Comparison of ENCODE assay signal across 1 cellular context in the genomic region with DNA sequence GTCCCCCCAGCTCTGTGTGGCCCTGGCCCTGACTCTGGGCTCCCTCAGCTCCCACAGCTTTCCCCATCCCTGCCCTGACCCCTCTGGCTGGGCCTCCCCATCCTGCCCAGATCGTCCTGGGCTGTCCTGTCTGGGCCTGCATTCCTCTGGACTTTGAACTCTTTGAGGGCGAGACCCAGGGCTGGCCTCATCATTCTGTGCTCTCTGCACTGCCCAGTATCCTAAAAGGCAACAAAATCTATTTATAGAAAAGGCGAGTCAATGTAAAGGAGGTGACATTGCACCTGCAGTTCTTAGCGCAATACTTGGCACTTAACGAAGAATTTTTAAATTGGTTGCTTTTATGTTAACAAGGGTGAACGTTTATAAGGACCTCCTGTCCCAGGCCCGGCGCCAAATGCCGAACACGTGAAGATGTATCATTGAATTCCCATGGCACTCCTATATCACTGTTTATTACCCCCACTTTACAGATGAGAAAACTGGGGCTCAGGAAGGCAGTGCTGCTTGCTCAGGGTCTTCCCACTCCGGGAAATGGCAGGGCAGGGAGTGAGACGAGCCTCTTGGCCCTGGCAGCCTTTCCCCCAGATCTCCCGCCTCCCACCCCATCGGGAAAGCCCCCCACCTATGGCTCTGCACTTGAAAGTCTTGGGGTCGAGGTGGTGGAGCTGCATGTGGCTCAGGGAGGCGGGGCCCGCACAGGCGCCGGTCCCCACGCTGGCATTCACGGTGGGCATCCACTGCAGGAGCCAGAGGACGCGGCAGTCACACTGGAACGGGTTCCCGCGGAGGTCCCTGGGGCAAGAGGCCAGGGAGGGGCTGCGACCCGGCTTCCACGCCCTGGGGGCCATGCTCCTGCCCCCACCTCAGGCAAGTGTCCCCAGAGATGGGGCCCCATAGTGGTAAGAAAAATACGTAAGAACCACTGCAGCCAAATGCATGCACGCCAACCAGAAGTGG.
TF ChIP-seq lines count a peak whose summit lies in the region.

No MANE protein-coding gene starts in this region.

TF ChIP-seq in HepG2, 621 proteins besides CTCF, POLR2A, EP300 and RAD21 (continues in another document):
- TF ChIP-seq, protein P1, sequence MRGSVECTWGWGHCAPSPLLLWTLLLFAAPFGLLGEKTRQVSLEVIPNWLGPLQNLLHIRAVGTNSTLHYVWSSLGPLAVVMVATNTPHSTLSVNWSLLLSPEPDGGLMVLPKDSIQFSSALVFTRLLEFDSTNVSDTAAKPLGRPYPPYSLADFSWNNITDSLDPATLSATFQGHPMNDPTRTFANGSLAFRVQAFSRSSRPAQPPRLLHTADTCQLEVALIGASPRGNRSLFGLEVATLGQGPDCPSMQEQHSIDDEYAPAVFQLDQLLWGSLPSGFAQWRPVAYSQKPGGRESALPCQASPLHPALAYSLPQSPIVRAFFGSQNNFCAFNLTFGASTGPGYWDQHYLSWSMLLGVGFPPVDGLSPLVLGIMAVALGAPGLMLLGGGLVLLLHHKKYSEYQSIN (CRISPR knock-in tag; IDR thresholded peaks at IDR 0.05; ENCODE audit: borderline replicate concordance) = no peak
- no peak for TF ChIP-seq FOXJ3 (CRISPR knock-in tag; IDR thresholded peaks at IDR 0.05; ENCODE audit: borderline replicate concordance)
- no peak for TF ChIP-seq XBP1 (CRISPR knock-in tag; IDR thresholded peaks at IDR 0.05)
- TF ChIP-seq ZNF773 (CRISPR knock-in tag; IDR thresholded peaks at IDR 0.05; ENCODE audit: borderline replicate concordance) = no peak
- TF ChIP-seq ERF (CRISPR knock-in tag; IDR thresholded peaks at IDR 0.05) = peak; percentile 57; the same call in 1 of the 2 replicates
- peak; percentile 25; the same call in 1 of the 2 replicates for TF ChIP-seq ZNF788 (CRISPR knock-in tag; IDR thresholded peaks at IDR 0.05; ENCODE audit: borderline replicate concordance)
- peak; percentile 91 for TF ChIP-seq ZKSCAN5 (CRISPR knock-in tag; IDR thresholded peaks at IDR 0.05)
- TF ChIP-seq TCF12 (IDR thresholded peaks at IDR 0.05) = no peak
- peak; percentile 87; the same call in 1 of the 2 replicates for TF ChIP-seq TCF12 (CRISPR knock-in tag; IDR thresholded peaks at IDR 0.05)
- no peak for TF ChIP-seq ZFP41 (CRISPR knock-in tag; IDR thresholded peaks at IDR 0.05; ENCODE audit: borderline replicate concordance)
- no peak for TF ChIP-seq BORCS8-MEF2B (CRISPR knock-in tag; IDR thresholded peaks at IDR 0.05)
- TF ChIP-seq MEF2D (CRISPR knock-in tag; IDR thresholded peaks at IDR 0.05) = peak; percentile 100
- no peak for TF ChIP-seq CBFB (CRISPR knock-in tag; IDR thresholded peaks at IDR 0.05)
- no peak for TF ChIP-seq ZMYM2 (CRISPR knock-in tag; IDR thresholded peaks at IDR 0.05)
- TF ChIP-seq, protein P2, sequence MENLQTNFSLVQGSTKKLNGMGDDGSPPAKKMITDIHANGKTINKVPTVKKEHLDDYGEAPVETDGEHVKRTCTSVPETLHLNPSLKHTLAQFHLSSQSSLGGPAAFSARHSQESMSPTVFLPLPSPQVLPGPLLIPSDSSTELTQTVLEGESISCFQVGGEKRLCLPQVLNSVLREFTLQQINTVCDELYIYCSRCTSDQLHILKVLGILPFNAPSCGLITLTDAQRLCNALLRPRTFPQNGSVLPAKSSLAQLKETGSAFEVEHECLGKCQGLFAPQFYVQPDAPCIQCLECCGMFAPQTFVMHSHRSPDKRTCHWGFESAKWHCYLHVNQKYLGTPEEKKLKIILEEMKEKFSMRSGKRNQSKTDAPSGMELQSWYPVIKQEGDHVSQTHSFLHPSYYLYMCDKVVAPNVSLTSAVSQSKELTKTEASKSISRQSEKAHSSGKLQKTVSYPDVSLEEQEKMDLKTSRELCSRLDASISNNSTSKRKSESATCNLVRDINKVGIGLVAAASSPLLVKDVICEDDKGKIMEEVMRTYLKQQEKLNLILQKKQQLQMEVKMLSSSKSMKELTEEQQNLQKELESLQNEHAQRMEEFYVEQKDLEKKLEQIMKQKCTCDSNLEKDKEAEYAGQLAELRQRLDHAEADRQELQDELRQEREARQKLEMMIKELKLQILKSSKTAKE (CRISPR knock-in tag; IDR thresholded peaks at IDR 0.05; ENCODE audit: borderline replicate concordance) = peak; percentile 89
- peak; percentile 91 for TF ChIP-seq ZFX (CRISPR knock-in tag; IDR thresholded peaks at IDR 0.05; ENCODE audit: low read depth)
- TF ChIP-seq, protein P3, sequence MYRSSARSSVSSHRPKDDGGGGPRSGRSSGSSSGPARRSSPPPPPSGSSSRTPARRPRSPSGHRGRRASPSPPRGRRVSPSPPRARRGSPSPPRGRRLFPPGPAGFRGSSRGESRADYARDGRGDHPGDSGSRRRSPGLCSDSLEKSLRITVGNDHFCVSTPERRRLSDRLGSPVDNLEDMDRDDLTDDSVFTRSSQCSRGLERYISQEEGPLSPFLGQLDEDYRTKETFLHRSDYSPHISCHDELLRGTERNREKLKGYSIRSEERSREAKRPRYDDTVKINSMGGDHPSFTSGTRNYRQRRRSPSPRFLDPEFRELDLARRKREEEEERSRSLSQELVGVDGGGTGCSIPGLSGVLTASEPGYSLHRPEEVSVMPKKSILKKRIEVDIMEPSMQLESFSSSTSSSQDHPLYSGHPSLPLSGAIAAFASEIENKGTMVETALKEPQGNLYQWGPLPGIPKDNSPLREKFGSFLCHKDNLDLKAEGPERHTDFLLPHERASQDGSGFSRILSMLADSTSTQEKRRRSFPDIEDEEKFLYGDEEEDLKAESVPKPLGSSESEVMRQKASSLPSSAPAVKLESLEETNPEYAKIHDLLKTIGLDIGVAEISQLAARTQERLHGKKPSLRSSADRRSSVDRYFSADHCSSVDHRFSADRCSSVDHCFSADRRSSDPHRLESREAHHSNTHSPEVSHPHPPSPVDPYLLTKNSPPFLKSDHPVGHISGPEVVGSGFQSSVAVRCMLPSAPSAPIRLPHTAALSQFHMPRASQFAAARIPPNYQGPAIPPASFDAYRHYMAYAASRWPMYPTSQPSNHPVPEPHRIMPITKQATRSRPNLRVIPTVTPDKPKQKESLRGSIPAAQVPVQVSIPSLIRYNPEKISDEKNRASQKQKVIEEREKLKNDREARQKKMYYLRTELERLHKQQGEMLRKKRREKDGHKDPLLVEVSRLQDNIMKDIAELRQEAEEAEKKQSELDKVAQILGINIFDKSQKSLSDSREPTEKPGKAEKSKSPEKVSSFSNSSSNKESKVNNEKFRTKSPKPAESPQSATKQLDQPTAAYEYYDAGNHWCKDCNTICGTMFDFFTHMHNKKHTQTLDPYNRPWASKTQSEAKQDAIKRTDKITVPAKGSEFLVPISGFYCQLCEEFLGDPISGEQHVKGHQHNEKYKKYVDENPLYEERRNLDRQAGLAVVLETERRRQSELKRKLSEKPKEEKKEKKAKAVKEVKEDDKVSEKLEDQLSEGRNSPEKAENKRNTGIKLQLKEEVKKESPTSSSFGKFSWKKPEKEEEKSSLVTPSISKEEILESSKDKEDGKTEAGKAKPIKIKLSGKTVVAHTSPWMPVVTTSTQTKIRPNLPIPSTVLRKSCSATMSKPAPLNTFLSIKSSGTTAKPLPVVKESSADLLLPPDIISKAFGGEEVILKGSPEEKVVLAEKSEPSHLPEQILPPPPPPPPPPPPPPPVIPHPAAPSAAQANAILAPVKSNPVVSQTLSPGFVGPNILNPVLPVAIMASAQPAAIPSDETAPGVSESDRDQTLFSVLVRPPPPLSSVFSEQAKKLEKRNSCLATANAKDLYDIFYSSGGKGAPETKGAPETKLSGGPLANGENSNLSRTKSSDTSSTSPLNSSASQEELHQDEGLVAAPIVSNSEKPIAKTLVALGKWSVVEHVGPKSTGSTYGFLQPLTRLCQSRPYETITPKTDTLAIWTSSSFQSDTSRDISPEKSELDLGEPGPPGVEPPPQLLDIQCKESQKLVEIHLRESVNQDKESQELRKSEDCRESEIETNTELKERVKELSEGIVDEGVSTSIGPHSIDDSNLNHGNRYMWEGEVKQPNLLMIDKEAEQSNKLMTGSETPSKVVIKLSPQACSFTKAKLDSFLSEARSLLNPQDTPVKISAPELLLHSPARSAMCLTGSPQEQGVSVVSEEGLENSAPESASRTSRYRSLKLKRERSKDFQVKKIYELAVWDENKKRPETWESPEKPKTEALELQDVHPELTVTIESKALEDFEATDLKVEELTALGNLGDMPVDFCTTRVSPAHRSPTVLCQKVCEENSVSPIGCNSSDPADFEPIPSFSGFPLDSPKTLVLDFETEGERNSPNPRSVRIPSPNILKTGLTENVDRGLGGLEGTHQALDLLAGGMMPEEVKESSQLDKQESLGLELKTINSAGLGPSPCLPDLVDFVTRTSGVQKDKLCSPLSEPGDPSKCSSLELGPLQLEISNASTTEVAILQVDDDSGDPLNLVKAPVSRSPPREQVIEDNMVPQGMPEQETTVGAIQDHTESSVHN (CRISPR knock-in tag; IDR thresholded peaks at IDR 0.05) = no peak
- TF ChIP-seq NFE2L1 (CRISPR knock-in tag; IDR thresholded peaks at IDR 0.05; ENCODE audit: borderline replicate concordance) = no peak
- TF ChIP-seq SP4 (CRISPR knock-in tag; IDR thresholded peaks at IDR 0.05) = no peak
- no peak for TF ChIP-seq GTF3A (CRISPR knock-in tag; conservative IDR thresholded peaks at IDR 0.05)
- no peak for TF ChIP-seq HNRNPK (IDR thresholded peaks at IDR 0.05; ENCODE audit: low read depth, low read length, poor library complexity, severe bottlenecking)
- peak; percentile 55; the same call in 1 of the 2 replicates for TF ChIP-seq FOXA3 (CRISPR knock-in tag; IDR thresholded peaks at IDR 0.05)
- peak; percentile 78 for TF ChIP-seq TBX2 (CRISPR knock-in tag; IDR thresholded peaks at IDR 0.05; ENCODE audit: borderline replicate concordance)
- TF ChIP-seq ZNF569 (CRISPR knock-in tag; IDR thresholded peaks at IDR 0.05; ENCODE audit: borderline replicate concordance) = no peak
- TF ChIP-seq, protein P4, sequence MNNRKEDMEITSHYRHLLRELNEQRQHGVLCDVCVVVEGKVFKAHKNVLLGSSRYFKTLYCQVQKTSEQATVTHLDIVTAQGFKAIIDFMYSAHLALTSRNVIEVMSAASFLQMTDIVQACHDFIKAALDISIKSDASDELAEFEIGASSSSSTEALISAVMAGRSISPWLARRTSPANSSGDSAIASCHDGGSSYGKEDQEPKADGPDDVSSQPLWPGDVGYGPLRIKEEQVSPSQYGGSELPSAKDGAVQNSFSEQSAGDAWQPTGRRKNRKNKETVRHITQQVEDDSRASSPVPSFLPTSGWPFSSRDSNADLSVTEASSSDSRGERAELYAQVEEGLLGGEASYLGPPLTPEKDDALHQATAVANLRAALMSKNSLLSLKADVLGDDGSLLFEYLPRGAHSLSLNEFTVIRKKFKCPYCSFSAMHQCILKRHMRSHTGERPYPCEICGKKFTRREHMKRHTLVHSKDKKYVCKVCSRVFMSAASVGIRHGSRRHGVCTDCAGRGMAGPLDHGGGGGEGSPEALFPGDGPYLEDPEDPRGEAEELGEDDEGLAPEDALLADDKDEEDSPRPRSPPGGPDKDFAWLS (CRISPR knock-in tag; IDR thresholded peaks at IDR 0.05; ENCODE audit: borderline replicate concordance) = no peak
- TF ChIP-seq, protein P5, sequence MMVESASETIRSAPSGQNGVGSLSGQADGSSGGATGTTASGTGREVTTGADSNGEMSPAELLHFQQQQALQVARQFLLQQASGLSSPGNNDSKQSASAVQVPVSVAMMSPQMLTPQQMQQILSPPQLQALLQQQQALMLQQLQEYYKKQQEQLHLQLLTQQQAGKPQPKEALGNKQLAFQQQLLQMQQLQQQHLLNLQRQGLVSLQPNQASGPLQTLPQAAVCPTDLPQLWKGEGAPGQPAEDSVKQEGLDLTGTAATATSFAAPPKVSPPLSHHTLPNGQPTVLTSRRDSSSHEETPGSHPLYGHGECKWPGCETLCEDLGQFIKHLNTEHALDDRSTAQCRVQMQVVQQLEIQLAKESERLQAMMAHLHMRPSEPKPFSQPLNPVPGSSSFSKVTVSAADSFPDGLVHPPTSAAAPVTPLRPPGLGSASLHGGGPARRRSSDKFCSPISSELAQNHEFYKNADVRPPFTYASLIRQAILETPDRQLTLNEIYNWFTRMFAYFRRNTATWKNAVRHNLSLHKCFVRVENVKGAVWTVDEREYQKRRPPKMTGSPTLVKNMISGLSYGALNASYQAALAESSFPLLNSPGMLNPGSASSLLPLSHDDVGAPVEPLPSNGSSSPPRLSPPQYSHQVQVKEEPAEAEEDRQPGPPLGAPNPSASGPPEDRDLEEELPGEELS (CRISPR knock-in tag; IDR thresholded peaks at IDR 0.05) = peak; percentile 87
- TF ChIP-seq, protein P6, sequence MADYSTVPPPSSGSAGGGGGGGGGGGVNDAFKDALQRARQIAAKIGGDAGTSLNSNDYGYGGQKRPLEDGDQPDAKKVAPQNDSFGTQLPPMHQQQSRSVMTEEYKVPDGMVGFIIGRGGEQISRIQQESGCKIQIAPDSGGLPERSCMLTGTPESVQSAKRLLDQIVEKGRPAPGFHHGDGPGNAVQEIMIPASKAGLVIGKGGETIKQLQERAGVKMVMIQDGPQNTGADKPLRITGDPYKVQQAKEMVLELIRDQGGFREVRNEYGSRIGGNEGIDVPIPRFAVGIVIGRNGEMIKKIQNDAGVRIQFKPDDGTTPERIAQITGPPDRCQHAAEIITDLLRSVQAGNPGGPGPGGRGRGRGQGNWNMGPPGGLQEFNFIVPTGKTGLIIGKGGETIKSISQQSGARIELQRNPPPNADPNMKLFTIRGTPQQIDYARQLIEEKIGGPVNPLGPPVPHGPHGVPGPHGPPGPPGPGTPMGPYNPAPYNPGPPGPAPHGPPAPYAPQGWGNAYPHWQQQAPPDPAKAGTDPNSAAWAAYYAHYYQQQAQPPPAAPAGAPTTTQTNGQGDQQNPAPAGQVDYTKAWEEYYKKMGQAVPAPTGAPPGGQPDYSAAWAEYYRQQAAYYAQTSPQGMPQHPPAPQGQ (CRISPR knock-in tag; IDR thresholded peaks at IDR 0.05; ENCODE audit: borderline replicate concordance) = no peak
- 0 out of 2 replicates have a peak, but pooled peaks have one; percentile 18 for TF ChIP-seq ELF3 (CRISPR knock-in tag; IDR thresholded peaks at IDR 0.05)
- no peak for TF ChIP-seq FOXP1 (IDR thresholded peaks at IDR 0.05)
- peak; percentile 66; the same call in 1 of the 2 replicates for TF ChIP-seq FOXP1 (CRISPR knock-in tag; IDR thresholded peaks at IDR 0.05)
- TF ChIP-seq, protein P7, sequence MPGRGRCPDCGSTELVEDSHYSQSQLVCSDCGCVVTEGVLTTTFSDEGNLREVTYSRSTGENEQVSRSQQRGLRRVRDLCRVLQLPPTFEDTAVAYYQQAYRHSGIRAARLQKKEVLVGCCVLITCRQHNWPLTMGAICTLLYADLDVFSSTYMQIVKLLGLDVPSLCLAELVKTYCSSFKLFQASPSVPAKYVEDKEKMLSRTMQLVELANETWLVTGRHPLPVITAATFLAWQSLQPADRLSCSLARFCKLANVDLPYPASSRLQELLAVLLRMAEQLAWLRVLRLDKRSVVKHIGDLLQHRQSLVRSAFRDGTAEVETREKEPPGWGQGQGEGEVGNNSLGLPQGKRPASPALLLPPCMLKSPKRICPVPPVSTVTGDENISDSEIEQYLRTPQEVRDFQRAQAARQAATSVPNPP (CRISPR knock-in tag; IDR thresholded peaks at IDR 0.05) = no peak
- TF ChIP-seq ZSCAN21 (CRISPR knock-in tag; IDR thresholded peaks at IDR 0.05; ENCODE audit: borderline replicate concordance) = no peak
- no peak for TF ChIP-seq ZNF543 (CRISPR knock-in tag; IDR thresholded peaks at IDR 0.05)
